In genomic region chr19:55460670-55461258, GRCh38 we compare ENCODE assay signal across 1 cellular context.
TF ChIP-seq lines count a peak whose summit lies in the region.

No MANE protein-coding gene starts in this region.

TF ChIP-seq in liver, 16 proteins besides CTCF, POLR2A, EP300 and RAD21 (continued from another document):
- TF ChIP-seq FOXA1 (IDR thresholded peaks at IDR 0.05): no peak
- peak; percentile 31 for TF ChIP-seq YY1 (IDR thresholded peaks at IDR 0.05)
